ENCODE assay signal across 20 cellular contexts in genomic region chr22:37032134-37032534, GRCh38. TPM values are rescaled to one million over a fixed set of nuclear protein-coding genes. Genes with fewer than 3 reads are reported as not detected.
DNase-seq lines count a peak whose midpoint lies in the region; ATAC-seq, FAIRE-seq and TF ChIP-seq lines count a peak whose summit lies in the region.
"Had no signal": no experiment of that assay in that cellular context is flagged by ENCODE, and none has a peak within 500 bp of the region (broad histone marks: within the 10 kb centered on the region; RNA-seq: fewer than 3 reads in every experiment).

No MANE protein-coding gene starts in this region.

- 76% methylated on average over 2 of the region's 2 CpGs for WGBS in HUES64
- WGBS in endodermal cell (ENCODE audit: insufficient coverage in 1 of 2, insufficient read length in 1 of 2), 2 experiments = 85 to 88% methylated on average over 2 of the region's 2 CpGs
- 17 to 47% (median 30%) methylated on average over 2 of the region's 2 CpGs for WGBS in small intestine, 3 donors

- intact Hi-C loops in lower lobe of right lung (cut with DNase I) = no loop called here

- peaks cover 23% of the 10 kb centered on the region for H3K36me3 ChIP-seq in HUES64 (ENCODE audit: insufficient read depth, low read length)
- H3K36me3 ChIP-seq in endodermal cell (ENCODE audit: control insufficient read depth, insufficient read depth, low read length) = peaks cover 10% of the 10 kb centered on the region
- peaks cover 37% of the 10 kb centered on the region for H3K36me3 ChIP-seq in lower lobe of right lung
- H3K36me3 ChIP-seq in small intestine (ENCODE audit: control insufficient read depth in 2 of 2, insufficient read depth in 2 of 2, low read length in 2 of 2) = peaks cover 9 to 12% of the 10 kb centered on the region in 2 donors
- H3K36me3 ChIP-seq: neural progenitor cell had no signal

- H3K27me3 ChIP-seq in HUES64 (ENCODE audit: insufficient read depth, low read length) (no peaks in the 10 kb centered on the region), endodermal cell (ENCODE audit: control insufficient read depth, insufficient read depth, low read length, poor library complexity, severe bottlenecking) (no peaks in the 10 kb centered on the region), lower lobe of right lung (ENCODE audit: low read depth) (no peaks in the 10 kb centered on the region), small intestine (ENCODE audit: control insufficient read depth in 2 of 2, insufficient read depth in 2 of 2, low read length in 2 of 2) (peaks cover 0 to 3% of the 10 kb centered on the region in 2 donors)
- H3K27me3 ChIP-seq: neural progenitor cell had no signal

- H3K9ac ChIP-seq in HUES64 (ENCODE audit: low read depth, low read length) (no peak overlapping the region), endodermal cell (ENCODE audit: extremely low read depth, low read length, poor library complexity, severe bottlenecking) (no peak overlapping the region)
- H3K9ac ChIP-seq: neural progenitor cell had no signal

- TF ChIP-seq CTCF in endodermal cell (conservative IDR thresholded peaks at IDR 0.05) = no peak
- TF ChIP-seq CTCF in lower lobe of right lung (IDR thresholded peaks at IDR 0.05) = no peak

- no peak for FAIRE-seq in small intestine (lab: Jason Lieb, UNC)
- FAIRE-seq: HTR-8/SVneo, TTC549 had no signal

- peaks cover 19% of the 10 kb centered on the region for H3K4me1 Mint-ChIP-seq in endodermal cell

- H3K4me1 ChIP-seq in HUES64 (ENCODE audit: insufficient read depth, low read length) (peaks cover 12% of the 10 kb centered on the region; the same call in 1 of the 2 replicates), endodermal cell (ENCODE audit: control insufficient read depth, insufficient read depth, low read length) (no peaks in the 10 kb centered on the region), lower lobe of right lung (peaks cover 36% of the 10 kb centered on the region), small intestine (ENCODE audit: control insufficient read depth in 2 of 2, insufficient read depth in 1 of 2, low read depth in 1 of 2, low read length in 1 of 2) (peaks cover 3 to 8% of the 10 kb centered on the region in 2 donors)
- H3K4me1 ChIP-seq: left ventricle myocardium inferior, neural progenitor cell had no signal

- peaks cover 16% of the 10 kb centered on the region for H3K36me3 Mint-ChIP-seq in endodermal cell (ENCODE audit: low read depth)
- H3K36me3 Mint-ChIP-seq: activated CD4-positive, alpha-beta memory T cell treated with anti-CD3 and anti-CD28 coated beads for 36 hours; neural progenitor cell had no signal

- H3K27ac ChIP-seq in HUES64 (ENCODE audit: low read depth, low read length) (peak overlapping the region; percentile 3; the same call in 1 of the 2 replicates), endodermal cell (ENCODE audit: low read depth, low read length) (no peak overlapping the region), lower lobe of right lung (peak overlapping the region; percentile 62), small intestine (ENCODE audit: low read depth in 1 of 2, low read length in 1 of 2) (peak overlapping the region; percentile 88 to 92)
- H3K27ac ChIP-seq: left ventricle myocardium inferior, neural progenitor cell had no signal

- peak overlapping the region; percentile 75 for H3K27ac Mint-ChIP-seq in endodermal cell
- H3K27ac Mint-ChIP-seq: activated CD4-positive, alpha-beta memory T cell treated with anti-CD3 and anti-CD28 coated beads for 36 hours; activated T-cell treated with anti-CD3 and anti-CD28 coated beads, Interleukin-2, amount 50 U/mL, for 72 hours; neural progenitor cell had no signal

- peak; percentile 63 to 67 for ATAC-seq in lower lobe of right lung
- no peak for ATAC-seq in GM21423 (IDR thresholded peaks at IDR 0.05; ENCODE audit: unreplicated experiment)
- ATAC-seq: activated T-cell treated with anti-CD3 and anti-CD28 coated beads, Interleukin-2, amount 50 U/mL, for 72 hours had no signal

- no peak for DNase-seq in endodermal cell
- no peak for DNase-seq in lower lobe of right lung
- no peak for DNase-seq in small intestine
- DNase-seq in stimulated activated naive CD4-positive, alpha-beta T cell (lab: John Stamatoyannopoulos, UW) = no peak
- no peak for DNase-seq in AG08396 (ENCODE audit: low spot score)
- DNase-seq in NCI-H187 treated with DMSO at 0.1 percent for 48 hours (lab: John Stamatoyannopoulos, UW) = no peak
- DNase-seq: activated CD4-positive, alpha-beta memory T cell treated with anti-CD3 and anti-CD28 coated beads for 36 hours; activated T-cell treated with anti-CD3 and anti-CD28 coated beads, Interleukin-2, amount 50 U/mL, for 72 hours; effector memory CD4-positive, alpha-beta T cell; H7; left ventricle myocardium inferior; NCI-H1930; NCI-H524; stimulated activated CD4-positive, alpha-beta T cell treated with anti-CD3 and anti-CD28 coated beads, Interleukin-2, amount 100 ng/mL, for 24 hours; substantia nigra had no signal

- H3K4me3 ChIP-seq in HUES64 (ENCODE audit: low read length) (no peak overlapping the region), endodermal cell (ENCODE audit: low read length) (no peak overlapping the region), lower lobe of right lung (peak overlapping the region; percentile 9), small intestine (ENCODE audit: low read depth in 1 of 2, low read length in 2 of 2) (no peak overlapping the region)
- H3K4me3 ChIP-seq: left ventricle myocardium inferior, neural progenitor cell had no signal

- no peaks in the 10 kb centered on the region for H3K9me3 ChIP-seq in HUES64 (ENCODE audit: insufficient read depth, low read depth, low read length)
- H3K9me3 ChIP-seq in endodermal cell (ENCODE audit: control insufficient read depth, low read length) = no peaks in the 10 kb centered on the region
- H3K9me3 ChIP-seq in lower lobe of right lung = no peaks in the 10 kb centered on the region
- no peaks in the 10 kb centered on the region for H3K9me3 ChIP-seq in small intestine (ENCODE audit: control insufficient read depth, low read depth)
- H3K9me3 ChIP-seq: left ventricle myocardium inferior had no signal

- H3K4me3 Mint-ChIP-seq in endodermal cell = no peak overlapping the region
- H3K4me3 Mint-ChIP-seq: activated CD4-positive, alpha-beta memory T cell treated with anti-CD3 and anti-CD28 coated beads for 36 hours; activated T-cell treated with anti-CD3 and anti-CD28 coated beads, Interleukin-2, amount 50 U/mL, for 72 hours; neural progenitor cell had no signal

- peaks cover 4% of the 10 kb centered on the region for H3K27me3 Mint-ChIP-seq in endodermal cell (ENCODE audit: insufficient read depth)

- H3K9me3 Mint-ChIP-seq in endodermal cell = no peaks in the 10 kb centered on the region
- H3K9me3 Mint-ChIP-seq: activated CD4-positive, alpha-beta memory T cell treated with anti-CD3 and anti-CD28 coated beads for 36 hours; activated T-cell treated with anti-CD3 and anti-CD28 coated beads, Interleukin-2, amount 50 U/mL, for 72 hours; neural progenitor cell had no signal

RNA-seq across cellular contexts. Expression of gene MPST, which starts 12.6 kb away (rescaled TPM):
- polyA plus RNA-seq in HUES64 (2013, experiment 1 of 2) = 62.1 TPM
- 64.7 TPM for polyA plus RNA-seq in HUES64 (2013, experiment 2 of 2)
- total RNA-seq in endodermal cell = 10 to 100 TPM; 71.7 to 74.6 TPM
- polyA plus RNA-seq in endodermal cell (2013, experiment 1 of 2) = 83.6 TPM
- polyA plus RNA-seq in endodermal cell (2013, experiment 2 of 2) = 77.0 TPM
- total RNA-seq in lower lobe of right lung = 73.2 TPM
- 100 to 1,000 TPM; 213 to 549 (median 397) TPM for polyA plus RNA-seq in small intestine

RNA-seq across cellular contexts. Expression of gene TST, which starts 12.9 kb away (rescaled TPM):
- 23.8 TPM for polyA plus RNA-seq in HUES64 (2013, experiment 1 of 2)
- polyA plus RNA-seq in HUES64 (2013, experiment 2 of 2) = 26.7 TPM
- 10 to 100 TPM; 38.2 to 48.3 TPM for total RNA-seq in endodermal cell
- polyA plus RNA-seq in endodermal cell (2013, experiment 1 of 2) = 21.8 TPM
- polyA plus RNA-seq in endodermal cell (2013, experiment 2 of 2) = 24.6 TPM
- 48.3 TPM for total RNA-seq in lower lobe of right lung
- 100 to 1,000 TPM; 201 to 526 (median 507) TPM for polyA plus RNA-seq in small intestine

RNA-seq across cellular contexts. Expression of gene KCTD17, which starts 19.4 kb away (rescaled TPM):
- polyA plus RNA-seq in HUES64 (2013, experiment 1 of 2) = 29.1 TPM
- 39.6 TPM for polyA plus RNA-seq in HUES64 (2013, experiment 2 of 2)
- total RNA-seq in endodermal cell (10 to 100 TPM; 35.4 to 37.0 TPM), lower lobe of right lung (24.2 TPM)
- 48.8 TPM for polyA plus RNA-seq in endodermal cell (2013, experiment 1 of 2)
- 43.1 TPM for polyA plus RNA-seq in endodermal cell (2013, experiment 2 of 2)
- 10 to 100 TPM in 1 of 3 donors, 1 to 10 TPM in 2; 3.6 to 18.8 (median 9.7) TPM for polyA plus RNA-seq in small intestine
